Comparison of ENCODE assay signal across 1 cellular context in genomic region chrX:3713225-3713936, GRCh38.
TF ChIP-seq lines count a peak whose summit lies in the region.

Gene PRKX, minus strand, starts transcription at chrX:3713649. Its CDS starts 396 bp downstream, at chrX:3713253.

TF ChIP-seq in K562, 482 proteins besides CTCF, POLR2A, EP300 and RAD21 (continued from another document and continues in another):
- TF ChIP-seq ATF2 (CRISPR knock-in tag; IDR thresholded peaks at IDR 0.05) (no peak), SIN3A (IDR thresholded peaks at IDR 0.05; ENCODE audit: borderline replicate concordance in 2 of 2, control insufficient read depth in 1 of 2, low read depth in 2 of 2, low read length in 2 of 2) (peak in 1 of 2 experiments; percentile 19; a peak in 1 of 4 replicates), ZFP36 (IDR thresholded peaks at IDR 0.05; ENCODE audit: low read depth, low read length, partially characterized antibody) (peak; percentile 96), JUN (IDR thresholded peaks at IDR 0.05; ENCODE audit: borderline replicate concordance, low read depth, low read length) (no peak), JUN (CRISPR knock-in tag; IDR thresholded peaks at IDR 0.05; ENCODE audit: borderline replicate concordance) (no peak), ZNF740 (CRISPR knock-in tag; IDR thresholded peaks at IDR 0.05) (peak; percentile 58; the same call in 1 of the 2 replicates), ZNF740 (tag; IDR thresholded peaks at IDR 0.05) (peak in 1 of 2 experiments; percentile 54; a peak in 1 of 4 replicates), ZNF212 (CRISPR knock-in tag; IDR thresholded peaks at IDR 0.05) (no peak), POLR2G (IDR thresholded peaks at IDR 0.05; ENCODE audit: low read depth, low read length) (peak; percentile 78), RBFOX2 (IDR thresholded peaks at IDR 0.05; ENCODE audit: low read depth, low read length) (peak; percentile 73), E2F3 (CRISPR knock-in tag; IDR thresholded peaks at IDR 0.05) (no peak), NR4A1 (CRISPR knock-in tag; IDR thresholded peaks at IDR 0.05) (no peak), NR4A1 (tag; IDR thresholded peaks at IDR 0.05) (no peak), ZNF436 (CRISPR knock-in tag; IDR thresholded peaks at IDR 0.05) (peak; percentile 84), LEF1 (IDR thresholded peaks at IDR 0.05) (no peak), ZNF764 (CRISPR knock-in tag; IDR thresholded peaks at IDR 0.05; ENCODE audit: low read depth) (no peak), ZBTB1 (CRISPR knock-in tag; IDR thresholded peaks at IDR 0.05; ENCODE audit: borderline replicate concordance, low read depth) (no peak), SETDB1 (IDR thresholded peaks at IDR 0.05; ENCODE audit: low read length) (no peak), YY1 (IDR thresholded peaks at IDR 0.05; ENCODE audit: borderline replicate concordance in 1 of 3, control insufficient read depth in 1 of 3, extremely low read depth in 1 of 3, insufficient read depth in 3 of 3, insufficient read length in 1 of 3, insufficient replicate concordance in 2 of 3, low read depth in 1 of 3, low read length in 2 of 3) (peak in 1 of 3 experiments; percentile 58), RNF219 (CRISPR knock-in tag; IDR thresholded peaks at IDR 0.05) (no peak), MNT (conservative IDR thresholded peaks at IDR 0.05) (no peak), ETV1 (tag; conservative IDR thresholded peaks at IDR 0.05; ENCODE audit: low read depth) (no peak), MYBL2 (IDR thresholded peaks at IDR 0.05; ENCODE audit: low read depth) (no peak), MYBL2 (CRISPR knock-in tag; IDR thresholded peaks at IDR 0.05; ENCODE audit: borderline replicate concordance) (no peak), E2F1 (CRISPR knock-in tag; IDR thresholded peaks at IDR 0.05) (no peak), PYGO2 (tag; IDR thresholded peaks at IDR 0.05) (no peak), NCOA4 (IDR thresholded peaks at IDR 0.05; ENCODE audit: partially characterized antibody) (no peak), VEZF1 (CRISPR knock-in tag; IDR thresholded peaks at IDR 0.05) (peak; percentile 86)
- TF ChIP-seq, protein P1, sequence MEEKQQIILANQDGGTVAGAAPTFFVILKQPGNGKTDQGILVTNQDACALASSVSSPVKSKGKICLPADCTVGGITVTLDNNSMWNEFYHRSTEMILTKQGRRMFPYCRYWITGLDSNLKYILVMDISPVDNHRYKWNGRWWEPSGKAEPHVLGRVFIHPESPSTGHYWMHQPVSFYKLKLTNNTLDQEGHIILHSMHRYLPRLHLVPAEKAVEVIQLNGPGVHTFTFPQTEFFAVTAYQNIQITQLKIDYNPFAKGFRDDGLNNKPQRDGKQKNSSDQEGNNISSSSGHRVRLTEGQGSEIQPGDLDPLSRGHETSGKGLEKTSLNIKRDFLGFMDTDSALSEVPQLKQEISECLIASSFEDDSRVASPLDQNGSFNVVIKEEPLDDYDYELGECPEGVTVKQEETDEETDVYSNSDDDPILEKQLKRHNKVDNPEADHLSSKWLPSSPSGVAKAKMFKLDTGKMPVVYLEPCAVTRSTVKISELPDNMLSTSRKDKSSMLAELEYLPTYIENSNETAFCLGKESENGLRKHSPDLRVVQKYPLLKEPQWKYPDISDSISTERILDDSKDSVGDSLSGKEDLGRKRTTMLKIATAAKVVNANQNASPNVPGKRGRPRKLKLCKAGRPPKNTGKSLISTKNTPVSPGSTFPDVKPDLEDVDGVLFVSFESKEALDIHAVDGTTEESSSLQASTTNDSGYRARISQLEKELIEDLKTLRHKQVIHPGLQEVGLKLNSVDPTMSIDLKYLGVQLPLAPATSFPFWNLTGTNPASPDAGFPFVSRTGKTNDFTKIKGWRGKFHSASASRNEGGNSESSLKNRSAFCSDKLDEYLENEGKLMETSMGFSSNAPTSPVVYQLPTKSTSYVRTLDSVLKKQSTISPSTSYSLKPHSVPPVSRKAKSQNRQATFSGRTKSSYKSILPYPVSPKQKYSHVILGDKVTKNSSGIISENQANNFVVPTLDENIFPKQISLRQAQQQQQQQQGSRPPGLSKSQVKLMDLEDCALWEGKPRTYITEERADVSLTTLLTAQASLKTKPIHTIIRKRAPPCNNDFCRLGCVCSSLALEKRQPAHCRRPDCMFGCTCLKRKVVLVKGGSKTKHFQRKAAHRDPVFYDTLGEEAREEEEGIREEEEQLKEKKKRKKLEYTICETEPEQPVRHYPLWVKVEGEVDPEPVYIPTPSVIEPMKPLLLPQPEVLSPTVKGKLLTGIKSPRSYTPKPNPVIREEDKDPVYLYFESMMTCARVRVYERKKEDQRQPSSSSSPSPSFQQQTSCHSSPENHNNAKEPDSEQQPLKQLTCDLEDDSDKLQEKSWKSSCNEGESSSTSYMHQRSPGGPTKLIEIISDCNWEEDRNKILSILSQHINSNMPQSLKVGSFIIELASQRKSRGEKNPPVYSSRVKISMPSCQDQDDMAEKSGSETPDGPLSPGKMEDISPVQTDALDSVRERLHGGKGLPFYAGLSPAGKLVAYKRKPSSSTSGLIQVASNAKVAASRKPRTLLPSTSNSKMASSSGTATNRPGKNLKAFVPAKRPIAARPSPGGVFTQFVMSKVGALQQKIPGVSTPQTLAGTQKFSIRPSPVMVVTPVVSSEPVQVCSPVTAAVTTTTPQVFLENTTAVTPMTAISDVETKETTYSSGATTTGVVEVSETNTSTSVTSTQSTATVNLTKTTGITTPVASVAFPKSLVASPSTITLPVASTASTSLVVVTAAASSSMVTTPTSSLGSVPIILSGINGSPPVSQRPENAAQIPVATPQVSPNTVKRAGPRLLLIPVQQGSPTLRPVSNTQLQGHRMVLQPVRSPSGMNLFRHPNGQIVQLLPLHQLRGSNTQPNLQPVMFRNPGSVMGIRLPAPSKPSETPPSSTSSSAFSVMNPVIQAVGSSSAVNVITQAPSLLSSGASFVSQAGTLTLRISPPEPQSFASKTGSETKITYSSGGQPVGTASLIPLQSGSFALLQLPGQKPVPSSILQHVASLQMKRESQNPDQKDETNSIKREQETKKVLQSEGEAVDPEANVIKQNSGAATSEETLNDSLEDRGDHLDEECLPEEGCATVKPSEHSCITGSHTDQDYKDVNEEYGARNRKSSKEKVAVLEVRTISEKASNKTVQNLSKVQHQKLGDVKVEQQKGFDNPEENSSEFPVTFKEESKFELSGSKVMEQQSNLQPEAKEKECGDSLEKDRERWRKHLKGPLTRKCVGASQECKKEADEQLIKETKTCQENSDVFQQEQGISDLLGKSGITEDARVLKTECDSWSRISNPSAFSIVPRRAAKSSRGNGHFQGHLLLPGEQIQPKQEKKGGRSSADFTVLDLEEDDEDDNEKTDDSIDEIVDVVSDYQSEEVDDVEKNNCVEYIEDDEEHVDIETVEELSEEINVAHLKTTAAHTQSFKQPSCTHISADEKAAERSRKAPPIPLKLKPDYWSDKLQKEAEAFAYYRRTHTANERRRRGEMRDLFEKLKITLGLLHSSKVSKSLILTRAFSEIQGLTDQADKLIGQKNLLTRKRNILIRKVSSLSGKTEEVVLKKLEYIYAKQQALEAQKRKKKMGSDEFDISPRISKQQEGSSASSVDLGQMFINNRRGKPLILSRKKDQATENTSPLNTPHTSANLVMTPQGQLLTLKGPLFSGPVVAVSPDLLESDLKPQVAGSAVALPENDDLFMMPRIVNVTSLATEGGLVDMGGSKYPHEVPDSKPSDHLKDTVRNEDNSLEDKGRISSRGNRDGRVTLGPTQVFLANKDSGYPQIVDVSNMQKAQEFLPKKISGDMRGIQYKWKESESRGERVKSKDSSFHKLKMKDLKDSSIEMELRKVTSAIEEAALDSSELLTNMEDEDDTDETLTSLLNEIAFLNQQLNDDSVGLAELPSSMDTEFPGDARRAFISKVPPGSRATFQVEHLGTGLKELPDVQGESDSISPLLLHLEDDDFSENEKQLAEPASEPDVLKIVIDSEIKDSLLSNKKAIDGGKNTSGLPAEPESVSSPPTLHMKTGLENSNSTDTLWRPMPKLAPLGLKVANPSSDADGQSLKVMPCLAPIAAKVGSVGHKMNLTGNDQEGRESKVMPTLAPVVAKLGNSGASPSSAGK (IDR thresholded peaks at IDR 0.05) = no peak
- TF ChIP-seq, protein P2, sequence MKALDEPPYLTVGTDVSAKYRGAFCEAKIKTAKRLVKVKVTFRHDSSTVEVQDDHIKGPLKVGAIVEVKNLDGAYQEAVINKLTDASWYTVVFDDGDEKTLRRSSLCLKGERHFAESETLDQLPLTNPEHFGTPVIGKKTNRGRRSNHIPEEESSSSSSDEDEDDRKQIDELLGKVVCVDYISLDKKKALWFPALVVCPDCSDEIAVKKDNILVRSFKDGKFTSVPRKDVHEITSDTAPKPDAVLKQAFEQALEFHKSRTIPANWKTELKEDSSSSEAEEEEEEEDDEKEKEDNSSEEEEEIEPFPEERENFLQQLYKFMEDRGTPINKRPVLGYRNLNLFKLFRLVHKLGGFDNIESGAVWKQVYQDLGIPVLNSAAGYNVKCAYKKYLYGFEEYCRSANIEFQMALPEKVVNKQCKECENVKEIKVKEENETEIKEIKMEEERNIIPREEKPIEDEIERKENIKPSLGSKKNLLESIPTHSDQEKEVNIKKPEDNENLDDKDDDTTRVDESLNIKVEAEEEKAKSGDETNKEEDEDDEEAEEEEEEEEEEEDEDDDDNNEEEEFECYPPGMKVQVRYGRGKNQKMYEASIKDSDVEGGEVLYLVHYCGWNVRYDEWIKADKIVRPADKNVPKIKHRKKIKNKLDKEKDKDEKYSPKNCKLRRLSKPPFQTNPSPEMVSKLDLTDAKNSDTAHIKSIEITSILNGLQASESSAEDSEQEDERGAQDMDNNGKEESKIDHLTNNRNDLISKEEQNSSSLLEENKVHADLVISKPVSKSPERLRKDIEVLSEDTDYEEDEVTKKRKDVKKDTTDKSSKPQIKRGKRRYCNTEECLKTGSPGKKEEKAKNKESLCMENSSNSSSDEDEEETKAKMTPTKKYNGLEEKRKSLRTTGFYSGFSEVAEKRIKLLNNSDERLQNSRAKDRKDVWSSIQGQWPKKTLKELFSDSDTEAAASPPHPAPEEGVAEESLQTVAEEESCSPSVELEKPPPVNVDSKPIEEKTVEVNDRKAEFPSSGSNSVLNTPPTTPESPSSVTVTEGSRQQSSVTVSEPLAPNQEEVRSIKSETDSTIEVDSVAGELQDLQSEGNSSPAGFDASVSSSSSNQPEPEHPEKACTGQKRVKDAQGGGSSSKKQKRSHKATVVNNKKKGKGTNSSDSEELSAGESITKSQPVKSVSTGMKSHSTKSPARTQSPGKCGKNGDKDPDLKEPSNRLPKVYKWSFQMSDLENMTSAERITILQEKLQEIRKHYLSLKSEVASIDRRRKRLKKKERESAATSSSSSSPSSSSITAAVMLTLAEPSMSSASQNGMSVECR (CRISPR knock-in tag; IDR thresholded peaks at IDR 0.05) = no peak
